In the genomic region with DNA sequence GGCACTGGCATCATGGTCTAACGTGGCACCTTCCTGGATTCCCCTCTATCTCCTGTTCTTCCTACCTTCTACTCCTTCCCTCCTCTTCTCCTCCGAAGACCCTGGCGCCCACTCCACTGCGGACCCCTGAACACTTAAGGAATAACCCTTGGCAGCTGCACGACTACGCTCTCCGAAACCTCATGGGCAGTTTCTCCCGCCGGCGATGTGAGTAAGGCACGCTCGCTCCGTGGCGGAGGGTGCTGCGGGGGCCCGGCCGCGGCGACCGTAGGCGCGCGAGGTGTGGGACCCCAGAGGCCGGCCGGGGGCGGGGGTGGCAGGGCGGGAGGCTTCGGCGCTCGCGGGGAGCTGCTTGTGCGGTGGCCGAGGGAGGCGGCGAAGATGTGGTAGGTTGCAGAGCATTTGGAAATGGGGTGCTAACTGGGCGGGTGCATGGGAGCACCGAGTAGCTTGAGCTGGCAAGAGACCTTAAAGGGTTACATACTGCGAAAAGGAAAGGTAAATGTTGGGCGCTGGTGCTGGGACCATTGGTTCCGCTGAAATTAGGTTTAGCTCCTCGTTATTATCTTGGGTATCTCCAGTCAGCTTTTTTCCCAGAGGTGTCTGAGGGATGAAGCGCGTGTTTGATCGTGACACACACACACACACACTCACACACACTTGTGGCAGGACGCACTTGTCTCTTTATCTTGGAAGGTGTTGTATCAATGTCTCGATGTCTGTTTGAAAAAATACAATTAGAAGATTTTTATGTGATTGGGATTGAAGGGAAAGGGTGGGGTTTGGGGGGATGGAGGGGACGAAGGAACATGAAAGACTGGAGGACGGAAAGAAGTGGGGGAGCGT, we compare ENCODE assay signal across 8 cellular contexts.
DNase-seq lines count a peak whose midpoint lies in the region; ATAC-seq and TF ChIP-seq lines count a peak whose summit lies in the region.

No MANE protein-coding gene starts in this region.

- no peaks in the 10 kb centered on the region for H3K9me3 ChIP-seq in SK-N-MC (ENCODE audit: low read depth, low read length)

- peak; percentile 26 for DNase-seq in GM10266 (ENCODE audit: extremely low spot score)
- DNase-seq in SK-N-MC (ENCODE audit: low read depth, low spot score) = no peak
- peak in 34 of 42 donors; percentile 3 to 64 (median 32) for DNase-seq in head of caudate nucleus
- DNase-seq in retina = peak; percentile 53
- DNase-seq in cerebellar cortex (ENCODE audit: low spot score) = no peak

- no peak overlapping the region for H3K9ac ChIP-seq in SK-N-MC (ENCODE audit: insufficient read length)

- ATAC-seq in GM19467 (IDR thresholded peaks at IDR 0.05; ENCODE audit: unreplicated experiment) (no peak), GM21423 (IDR thresholded peaks at IDR 0.05; ENCODE audit: unreplicated experiment) (no peak), HG03045 (IDR thresholded peaks at IDR 0.05; ENCODE audit: unreplicated experiment) (no peak)

- TF ChIP-seq CTCF in GM10266 (IDR thresholded peaks at IDR 0.05; ENCODE audit: control insufficient read depth, insufficient read depth, low read depth, missing control alignments) = no peak

- H3K36me3 ChIP-seq in SK-N-MC (ENCODE audit: insufficient read depth, low read length) = no peaks in the 10 kb centered on the region

- intact Hi-C loops in head of caudate nucleus (cut with DNase I) = loop anchor here (5.0 kb wide), 1 partner anchor 94 kb away; no protein-coding TSS in a partner anchor

- peak overlapping the region; percentile 79 for H3K4me3 ChIP-seq in SK-N-MC

- H3K27ac ChIP-seq in SK-N-MC = no peak overlapping the region

Comparison
In these comparisons a context has a peak if more than half of its experiments do, and no peak if none do; other contexts are left out.
1. DNase-seq: peak in GM10266 (single experiment), head of caudate nucleus (34 of 42) and retina (single experiment); none in SK-N-MC (single experiment) and cerebellar cortex (single experiment).